In the genomic region with DNA sequence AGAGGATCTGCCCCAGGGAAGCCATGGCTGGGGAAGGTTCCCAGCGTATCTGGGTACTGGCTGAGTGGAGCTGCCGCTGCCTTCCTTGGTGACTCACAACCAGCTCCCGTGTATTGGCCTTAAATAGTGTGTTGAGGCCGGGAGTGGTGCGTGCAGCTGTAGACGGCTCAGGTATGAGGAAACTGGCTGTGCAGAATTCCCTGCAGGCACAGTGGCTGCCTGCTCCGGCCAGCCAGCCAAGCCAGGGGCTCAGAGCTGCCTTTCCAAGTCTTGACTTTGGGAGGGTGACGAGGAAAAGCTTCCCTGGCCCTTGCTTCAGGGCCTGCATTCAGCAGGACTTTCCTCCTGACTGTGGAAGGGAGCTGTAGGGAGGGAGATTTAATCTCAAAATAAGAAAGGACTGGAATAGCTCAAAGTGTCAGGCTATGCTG, we compare ENCODE assay signal across 1 cellular context.
A peak's percentile ranks its signal among the peaks of the same experiment; 100 is the strongest.
TF ChIP-seq lines count a peak whose summit lies in the region.

A gene with protein sequence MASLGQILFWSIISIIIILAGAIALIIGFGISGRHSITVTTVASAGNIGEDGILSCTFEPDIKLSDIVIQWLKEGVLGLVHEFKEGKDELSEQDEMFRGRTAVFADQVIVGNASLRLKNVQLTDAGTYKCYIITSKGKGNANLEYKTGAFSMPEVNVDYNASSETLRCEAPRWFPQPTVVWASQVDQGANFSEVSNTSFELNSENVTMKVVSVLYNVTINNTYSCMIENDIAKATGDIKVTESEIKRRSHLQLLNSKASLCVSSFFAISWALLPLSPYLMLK (minus strand): TSS at position 97 of the 431 bp plus-strand sequence. CDS start 72 bp downstream, at position 25.

TF ChIP-seq in HCT116, 20 proteins besides CTCF, POLR2A, EP300 and RAD21 (continued from another document):
- TF ChIP-seq, protein P1, sequence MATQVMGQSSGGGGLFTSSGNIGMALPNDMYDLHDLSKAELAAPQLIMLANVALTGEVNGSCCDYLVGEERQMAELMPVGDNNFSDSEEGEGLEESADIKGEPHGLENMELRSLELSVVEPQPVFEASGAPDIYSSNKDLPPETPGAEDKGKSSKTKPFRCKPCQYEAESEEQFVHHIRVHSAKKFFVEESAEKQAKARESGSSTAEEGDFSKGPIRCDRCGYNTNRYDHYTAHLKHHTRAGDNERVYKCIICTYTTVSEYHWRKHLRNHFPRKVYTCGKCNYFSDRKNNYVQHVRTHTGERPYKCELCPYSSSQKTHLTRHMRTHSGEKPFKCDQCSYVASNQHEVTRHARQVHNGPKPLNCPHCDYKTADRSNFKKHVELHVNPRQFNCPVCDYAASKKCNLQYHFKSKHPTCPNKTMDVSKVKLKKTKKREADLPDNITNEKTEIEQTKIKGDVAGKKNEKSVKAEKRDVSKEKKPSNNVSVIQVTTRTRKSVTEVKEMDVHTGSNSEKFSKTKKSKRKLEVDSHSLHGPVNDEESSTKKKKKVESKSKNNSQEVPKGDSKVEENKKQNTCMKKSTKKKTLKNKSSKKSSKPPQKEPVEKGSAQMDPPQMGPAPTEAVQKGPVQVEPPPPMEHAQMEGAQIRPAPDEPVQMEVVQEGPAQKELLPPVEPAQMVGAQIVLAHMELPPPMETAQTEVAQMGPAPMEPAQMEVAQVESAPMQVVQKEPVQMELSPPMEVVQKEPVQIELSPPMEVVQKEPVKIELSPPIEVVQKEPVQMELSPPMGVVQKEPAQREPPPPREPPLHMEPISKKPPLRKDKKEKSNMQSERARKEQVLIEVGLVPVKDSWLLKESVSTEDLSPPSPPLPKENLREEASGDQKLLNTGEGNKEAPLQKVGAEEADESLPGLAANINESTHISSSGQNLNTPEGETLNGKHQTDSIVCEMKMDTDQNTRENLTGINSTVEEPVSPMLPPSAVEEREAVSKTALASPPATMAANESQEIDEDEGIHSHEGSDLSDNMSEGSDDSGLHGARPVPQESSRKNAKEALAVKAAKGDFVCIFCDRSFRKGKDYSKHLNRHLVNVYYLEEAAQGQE (IDR thresholded peaks at IDR 0.05; ENCODE audit: low read depth), result no peak
- TF ChIP-seq POLR2AphosphoS5 (IDR thresholded peaks at IDR 0.05; ENCODE audit: low read depth, low read length) (peak; percentile 56), JUND (IDR thresholded peaks at IDR 0.05) (no peak), SP1 (IDR thresholded peaks at IDR 0.05; ENCODE audit: low read depth) (peak; percentile 59), SRF (IDR thresholded peaks at IDR 0.05; ENCODE audit: low read depth) (peak; percentile 42; the same call in 1 of the 2 replicates), FOSL1 (IDR thresholded peaks at IDR 0.05; ENCODE audit: low read depth) (peak; percentile 54), ZNF274 (IDR thresholded peaks at IDR 0.05; ENCODE audit: low read depth, low read length) (no peak), EZH2phosphoT487 (IDR thresholded peaks at IDR 0.05; ENCODE audit: borderline replicate concordance) (no peak)
- TF ChIP-seq, protein P2, sequence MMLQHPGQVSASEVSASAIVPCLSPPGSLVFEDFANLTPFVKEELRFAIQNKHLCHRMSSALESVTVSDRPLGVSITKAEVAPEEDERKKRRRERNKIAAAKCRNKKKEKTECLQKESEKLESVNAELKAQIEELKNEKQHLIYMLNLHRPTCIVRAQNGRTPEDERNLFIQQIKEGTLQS (IDR thresholded peaks at IDR 0.05), result no peak
